Comparison of ENCODE assay signal across 8 cellular contexts in the genomic region with DNA sequence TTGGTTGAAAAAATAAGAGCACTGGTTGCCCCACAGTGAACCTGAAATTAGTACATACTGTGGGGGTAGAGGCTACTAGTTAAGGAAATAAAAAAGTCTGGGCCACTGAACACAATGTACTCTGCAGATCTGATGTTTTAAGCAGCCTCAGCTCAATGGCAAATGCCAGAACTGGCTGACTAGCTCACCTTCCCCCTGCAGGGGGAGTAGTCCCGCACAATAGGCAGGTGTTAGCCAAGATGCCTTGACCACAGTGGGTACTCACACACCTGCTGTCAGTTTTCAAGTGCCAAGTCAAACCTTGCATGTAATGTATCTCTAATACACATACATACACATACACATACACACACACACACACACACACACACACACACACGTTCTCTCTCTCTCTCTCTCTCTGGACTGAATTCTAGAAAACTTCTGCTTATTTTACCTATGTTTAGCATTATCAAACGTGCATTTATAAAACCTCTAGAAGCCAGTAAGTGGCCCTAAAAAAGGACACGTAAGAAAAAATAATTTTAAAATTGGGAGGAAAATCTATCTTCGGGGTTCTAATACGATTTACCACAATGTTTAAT. TPM values are rescaled to one million over a fixed set of nuclear protein-coding genes. Genes with fewer than 3 reads are reported as not detected.
A peak's percentile ranks its signal among the peaks of the same experiment; 100 is the strongest.
DNase-seq lines count a peak whose midpoint lies in the region; ATAC-seq and TF ChIP-seq lines count a peak whose summit lies in the region.

No MANE protein-coding gene starts in this region.

- H3K36me3 ChIP-seq in suprapubic skin = no peaks in the 10 kb centered on the region

- H3K9me3 ChIP-seq in suprapubic skin = no peaks in the 10 kb centered on the region

- H3K27me3 ChIP-seq in suprapubic skin = no peaks in the 10 kb centered on the region

- H3K4me3 ChIP-seq in HFF-Myc (replicated peaks; ENCODE audit: low read depth, low read length) (no peak overlapping the region), suprapubic skin (no peak overlapping the region)

- TF ChIP-seq POLR2A in suprapubic skin (IDR thresholded peaks at IDR 0.05) = no peak

- no peak for ATAC-seq in HG02970 (IDR thresholded peaks at IDR 0.05; ENCODE audit: low FRiP score, unreplicated experiment)

- no peak overlapping the region for H3K27ac ChIP-seq in suprapubic skin

- no peaks in the 10 kb centered on the region for H3K4me1 ChIP-seq in suprapubic skin

- 65% methylated on average over 6 of the region's 6 CpGs for WGBS in suprapubic skin

- no peak for TF ChIP-seq EP300 in suprapubic skin (IDR thresholded peaks at IDR 0.05)

- DNase-seq in NCI-H524 (lab: John Stamatoyannopoulos, UW) = peak; percentile 4 to 69
- no peak for DNase-seq in NCI-H524 treated with DMSO at 0.1 percent for 48 hours (lab: John Stamatoyannopoulos, UW)
- DNase-seq in HFF-Myc (ENCODE audit: extremely low read depth, low read depth) = no peak
- peak; percentile 81 for DNase-seq in NCI-H2196 (lab: John Stamatoyannopoulos, UW; ENCODE audit: unreplicated experiment)
- peak; percentile 42 to 52 for DNase-seq in activated T-cell treated with anti-CD3 and anti-CD28 coated beads, Interleukin-2, amount 50 U/mL, for 48 hours
- DNase-seq in islet precursor cell = peak; percentile 79
- DNase-seq in suprapubic skin (ENCODE audit: low spot score in 2 of 2) = no peak

- peak; percentile 70 for TF ChIP-seq CTCF in HFF-Myc (IDR thresholded peaks at IDR 0.05; ENCODE audit: low read depth, low read length, missing control alignments)
- peak; percentile 10 to 26 for TF ChIP-seq CTCF in suprapubic skin (IDR thresholded peaks at IDR 0.05)

RNA-seq across cellular contexts. Expression of gene GMDS, which starts 36.1 kb away (rescaled TPM):
- total RNA-seq in suprapubic skin = 10 to 100 TPM; 11.7 to 19.3 (median 13.2) TPM

Comparison
In these comparisons a context has a peak if more than half of its experiments do, and no peak if none do; other contexts are left out.
1. DNase-seq: peak in NCI-H524 (2 of 2), NCI-H2196 (single experiment), activated T-cell treated with anti-CD3 and anti-CD28 coated beads, Interleukin-2, amount 50 U/mL, for 48 hours (2 of 2) and islet precursor cell (single experiment); none in NCI-H524 treated with DMSO at 0.1 percent for 48 hours (single experiment), HFF-Myc (single experiment) and suprapubic skin (0 of 2).